ENCODE assay signal across 8 cellular contexts in genomic region chr2:169397697-169398096, GRCh38. TPM values are rescaled to one million over a fixed set of nuclear protein-coding genes. Genes with fewer than 3 reads are reported as not detected.
A peak's percentile ranks its signal among the peaks of the same experiment; 100 is the strongest.
DNase-seq lines count a peak whose midpoint lies in the region; ATAC-seq and TF ChIP-seq lines count a peak whose summit lies in the region.

No MANE protein-coding gene starts in this region.

- no peaks in the 10 kb centered on the region for H4K20me1 ChIP-seq in DND-41 (ENCODE audit: insufficient read depth, low read length)

- no peaks in the 10 kb centered on the region for H3K9me3 ChIP-seq in DND-41 (ENCODE audit: insufficient read depth, low read length, severe bottlenecking)

- H2AFZ ChIP-seq in DND-41 (ENCODE audit: low read depth, low read length), result no peak overlapping the region

- peaks cover 8% of the 10 kb centered on the region for H3K4me1 Mint-ChIP-seq in brain

- H3K9me3 Mint-ChIP-seq in brain, result peaks cover 3 to 11% (median 5%) of the 10 kb centered on the region in 5 experiments

- H3K27ac Mint-ChIP-seq in brain, result no peak overlapping the region

- H3K27me3 ChIP-seq in DND-41 (ENCODE audit: insufficient read depth, low read length, poor library complexity), result peaks cover 13% of the 10 kb centered on the region

- TF ChIP-seq CTCF in DND-41 (IDR thresholded peaks at IDR 0.05; ENCODE audit: borderline replicate concordance, extremely low read depth, low read length, poor library complexity, severe bottlenecking), result peak; percentile 38
- peak; percentile 55 for TF ChIP-seq CTCF in LNCaP clone FGC (IDR thresholded peaks at IDR 0.05; ENCODE audit: control insufficient read depth, extremely low read depth, insufficient read depth)
- peak; percentile 56 to 70 for TF ChIP-seq CTCF in brain (conservative IDR thresholded peaks at IDR 0.05)

- no peaks in the 10 kb centered on the region for H3K36me3 ChIP-seq in DND-41 (ENCODE audit: insufficient read depth, low read length)

- ATAC-seq in DND-41 (ENCODE audit: insufficient read depth, low read depth) (no peak), HG02870 (IDR thresholded peaks at IDR 0.05; ENCODE audit: unreplicated experiment) (no peak), HG03039 (IDR thresholded peaks at IDR 0.05; ENCODE audit: unreplicated experiment) (no peak)

- DNase-seq in DND-41 (no peak), LNCaP clone FGC (ENCODE audit: low read depth) (no peak), midbrain (lab: John Stamatoyannopoulos, UW) (peak; percentile 19), T-helper 9 cell (no peak)
- DNase-seq in stimulated activated naive CD4-positive, alpha-beta T cell (lab: John Stamatoyannopoulos, UW), result no peak

- H3K27ac ChIP-seq in DND-41 (ENCODE audit: low read length), result no peak overlapping the region

- no peak overlapping the region for H3K4me3 Mint-ChIP-seq in brain

- H3K4me2 ChIP-seq in DND-41 (ENCODE audit: insufficient read depth, low read length), result no peak overlapping the region

- H3K4me1 ChIP-seq in DND-41 (ENCODE audit: insufficient read depth, low read length), result no peaks in the 10 kb centered on the region

- no peaks in the 10 kb centered on the region for H3K79me2 ChIP-seq in DND-41 (ENCODE audit: insufficient read depth, low read length)

- no peak overlapping the region for H3K9ac ChIP-seq in DND-41 (ENCODE audit: low read depth, low read length)

- peaks cover 12% of the 10 kb centered on the region for H3K27me3 Mint-ChIP-seq in brain

- no peak overlapping the region for H3K4me3 ChIP-seq in DND-41 (ENCODE audit: low read depth in 1 of 2, low read length in 2 of 2)
- no peak overlapping the region for H3K4me3 ChIP-seq in LNCaP clone FGC (ENCODE audit: low read depth, low read length)

- no peaks in the 10 kb centered on the region for H3K36me3 Mint-ChIP-seq in brain

RNA-seq across cellular contexts. Expression of gene LRP2, which starts 35.4 kb away (rescaled TPM):
- 8.2 TPM for polyA plus RNA-seq in brain (ENCODE audit: insufficient read depth, low read depth, low replicate concordance)
